In the genomic region with DNA sequence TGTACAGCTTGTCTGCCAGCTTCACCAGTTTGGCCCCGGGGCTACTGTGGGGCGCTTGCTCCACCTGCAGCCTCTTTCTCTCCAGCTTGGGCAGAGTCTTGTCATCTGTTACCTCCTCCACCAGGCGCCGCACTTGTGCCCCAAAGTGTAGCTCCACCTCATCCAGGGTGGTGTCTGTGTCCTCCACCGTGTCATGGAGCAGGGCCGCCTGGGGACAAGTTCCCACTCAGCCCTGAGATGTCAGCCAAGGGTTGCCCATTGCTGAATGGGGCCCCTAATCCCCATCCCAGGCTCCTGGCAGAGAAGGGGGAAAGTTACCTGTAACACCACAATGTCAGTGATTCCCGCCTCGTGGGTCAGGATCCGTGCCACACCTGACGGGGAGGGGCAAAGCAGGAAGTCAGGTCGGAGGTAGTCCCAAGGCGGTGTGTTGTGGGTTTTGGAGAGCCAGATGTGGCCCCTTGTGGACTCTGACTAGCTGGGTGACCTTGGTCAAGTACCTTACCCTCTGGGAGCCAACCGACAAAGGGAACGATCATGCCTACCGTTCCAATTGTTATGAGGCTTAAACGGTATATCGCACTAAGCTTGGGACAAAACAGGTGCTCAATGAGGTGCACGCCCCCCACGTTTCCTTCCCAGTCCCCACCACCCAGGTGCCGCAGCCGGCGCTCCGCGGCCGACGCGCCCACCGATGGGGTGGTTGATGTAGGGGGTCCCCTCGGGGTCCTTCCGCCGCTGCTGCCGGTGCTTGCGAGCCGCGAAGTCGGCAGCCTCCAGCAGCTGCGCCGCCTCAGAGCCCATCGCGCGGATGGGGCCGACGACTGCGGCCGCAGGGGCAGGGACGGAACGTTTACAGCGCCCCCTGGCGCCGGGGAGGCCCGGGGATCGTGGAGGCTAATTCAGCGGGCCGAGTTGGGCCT, we compare ENCODE assay signal across 8 cellular contexts. TPM values are rescaled to one million over a fixed set of nuclear protein-coding genes. Genes with fewer than 3 reads are reported as not detected.
DNase-seq lines count a peak whose midpoint lies in the region; ATAC-seq and TF ChIP-seq lines count a peak whose summit lies in the region.

A gene with protein sequence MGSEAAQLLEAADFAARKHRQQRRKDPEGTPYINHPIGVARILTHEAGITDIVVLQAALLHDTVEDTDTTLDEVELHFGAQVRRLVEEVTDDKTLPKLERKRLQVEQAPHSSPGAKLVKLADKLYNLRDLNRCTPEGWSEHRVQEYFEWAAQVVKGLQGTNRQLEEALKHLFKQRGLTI (minus strand): TSS at position 813 of the 923 bp plus-strand sequence. CDS start 9 bp downstream, at position 804.

- no peaks in the 10 kb centered on the region for H3K27me3 ChIP-seq in kidney epithelial cell (ENCODE audit: control insufficient read depth, insufficient read depth, low read length)

- H3K36me3 ChIP-seq in kidney epithelial cell (ENCODE audit: control insufficient read depth, insufficient read depth, low read length): no peaks in the 10 kb centered on the region

- H3K4me3 ChIP-seq in kidney epithelial cell (ENCODE audit: low read depth, low read length): peak within 1 kb of the TSS; percentile 88

- TF ChIP-seq CTCF in AG09319 (IDR thresholded peaks at IDR 0.05; ENCODE audit: low read depth, low read length): peak; percentile 88
- peak; percentile 86 for TF ChIP-seq CTCF in kidney epithelial cell (IDR thresholded peaks at IDR 0.05; ENCODE audit: insufficient read depth, low read length, poor library complexity, severe bottlenecking)

- DNase-seq in AG09319 (ENCODE audit: extremely low read depth, low read depth) (peak; percentile 43), NCI-H345 treated with DMSO at 0.1 percent for 48 hours (lab: John Stamatoyannopoulos, UW; ENCODE audit: unreplicated experiment) (peak; percentile 66), cerebellar cortex (ENCODE audit: low spot score) (peak; percentile 90), kidney epithelial cell (ENCODE audit: low read depth) (no peak)
- peak; percentile 82 to 87 for DNase-seq in stimulated activated CD4-positive, alpha-beta T cell treated with anti-CD3 and anti-CD28 coated beads, Interleukin-15, amount 100 ng/mL, for 48 hours (ENCODE audit: low read depth in 2 of 2)

- ATAC-seq in GM19023 (IDR thresholded peaks at IDR 0.05; ENCODE audit: unreplicated experiment): peak; percentile 46
- ATAC-seq in HG03196 (IDR thresholded peaks at IDR 0.05; ENCODE audit: unreplicated experiment): peak; percentile 43
- peak; percentile 61 to 63 for ATAC-seq in activated CD4-positive, CD25-positive, alpha-beta regulatory T cell treated with anti-CD3 and anti-CD28 coated beads, Interleukin-2, amount 50 U/mL, for 24 hours

RNA-seq across cellular contexts. Expression of the gene that starts here (rescaled TPM):
- total RNA-seq in kidney epithelial cell: 20.0 and 24.4 TPM in 2 replicates
